ENCODE assay signal across 8 cellular contexts in genomic region chr7:69599211-69599878, GRCh38. TPM values are rescaled to one million over a fixed set of nuclear protein-coding genes. Genes with fewer than 3 reads are reported as not detected.
DNase-seq lines count a peak whose midpoint lies in the region; ATAC-seq and TF ChIP-seq lines count a peak whose summit lies in the region.

No MANE protein-coding gene starts in this region.

- intact Hi-C loops in right lobe of liver (cut with DNase I) (no loop called here), thyroid gland (cut with DNase I) (no loop called here)

- H2AFZ ChIP-seq in DND-41 (ENCODE audit: low read depth, low read length): peak overlapping the region; percentile 81

- peak overlapping the region; percentile 81 for H3K27ac ChIP-seq in DND-41 (ENCODE audit: low read length)
- no peak overlapping the region for H3K27ac ChIP-seq in brain microvascular endothelial cell
- H3K27ac ChIP-seq in right lobe of liver: peak overlapping the region in 1 of 3 donors; percentile 22
- H3K27ac ChIP-seq in thyroid gland: peak overlapping the region in 1 of 3 donors; percentile 35

- peak overlapping the region; percentile 76 for H3K9ac ChIP-seq in DND-41 (ENCODE audit: low read depth, low read length)

- no peak for TF ChIP-seq CTCF in DND-41 (IDR thresholded peaks at IDR 0.05; ENCODE audit: borderline replicate concordance, extremely low read depth, low read length, poor library complexity, severe bottlenecking)
- no peak for TF ChIP-seq CTCF in brain microvascular endothelial cell (IDR thresholded peaks at IDR 0.05; ENCODE audit: low read depth, low read length, missing control alignments)
- no peak for TF ChIP-seq CTCF in right lobe of liver (IDR thresholded peaks at IDR 0.05)
- no peak for TF ChIP-seq CTCF in thyroid gland (IDR thresholded peaks at IDR 0.05)

- H3K27me3 ChIP-seq in DND-41 (ENCODE audit: insufficient read depth, low read length, poor library complexity) (no peaks in the 10 kb centered on the region), brain microvascular endothelial cell (replicated peaks) (peaks cover 11% of the 10 kb centered on the region), right lobe of liver (no peaks in the 10 kb centered on the region), thyroid gland (no peaks in the 10 kb centered on the region)

- H3K79me2 ChIP-seq in DND-41 (ENCODE audit: insufficient read depth, low read length): peaks cover 51% of the 10 kb centered on the region

- peaks cover 41% of the 10 kb centered on the region for H4K20me1 ChIP-seq in DND-41 (ENCODE audit: insufficient read depth, low read length)

- H3K4me1 ChIP-seq in DND-41 (ENCODE audit: insufficient read depth, low read length) (peaks cover 57% of the 10 kb centered on the region), right lobe of liver (peaks cover 0 to 6% (median 0%) of the 10 kb centered on the region in 4 donors), thyroid gland (peaks cover 0 to 19% of the 10 kb centered on the region in 2 donors)

- H3K4me3 ChIP-seq in DND-41 (ENCODE audit: low read depth in 1 of 2, low read length in 2 of 2) (peak overlapping the region; percentile 91 to 97), brain microvascular endothelial cell (ENCODE audit: low read depth, low read length) (peak overlapping the region; percentile 69), right lobe of liver (peak overlapping the region; percentile 64 to 71 (median 66)), thyroid gland (replicated peaks in 1 of 3) (peak overlapping the region; percentile 14 to 72 (median 57))

- H3K4me2 ChIP-seq in DND-41 (ENCODE audit: insufficient read depth, low read length): peak overlapping the region; percentile 95

- TF ChIP-seq POLR2A in right lobe of liver (IDR thresholded peaks at IDR 0.05): no peak
- no peak for TF ChIP-seq POLR2A in thyroid gland (IDR thresholded peaks at IDR 0.05)

- in situ Hi-C loops in brain microvascular endothelial cell (cut with HindIII; ENCODE audit: low pct_ligation_motif_present, low sequenced_read_pairs): no loop called here

- H3K9me3 ChIP-seq in DND-41 (ENCODE audit: insufficient read depth, low read length, severe bottlenecking) (no peaks in the 10 kb centered on the region), right lobe of liver (no peaks in the 10 kb centered on the region), thyroid gland (no peaks in the 10 kb centered on the region)

- H3K36me3 ChIP-seq in DND-41 (ENCODE audit: insufficient read depth, low read length) (no peaks in the 10 kb centered on the region), brain microvascular endothelial cell (replicated peaks) (no peaks in the 10 kb centered on the region), right lobe of liver (no peaks in the 10 kb centered on the region), thyroid gland (no peaks in the 10 kb centered on the region)

- DNase-seq in DND-41 (peak; percentile 41), M059J (ENCODE audit: low read depth) (peak; percentile 31), brain microvascular endothelial cell (no peak), right lobe of liver (no peak), thyroid gland (peak; percentile 3 to 7)
- no peak for DNase-seq in effector CD4-positive, alpha-beta T cell
- DNase-seq in activated CD4-positive, CD25-positive, alpha-beta regulatory T cell treated with anti-CD3 and anti-CD28 coated beads, Interleukin-2, amount 50 U/mL, for 72 hours: no peak

- ATAC-seq in DND-41 (ENCODE audit: insufficient read depth, low read depth): no peak
- ATAC-seq in right lobe of liver: no peak
- ATAC-seq in GM21423 (IDR thresholded peaks at IDR 0.05; ENCODE audit: unreplicated experiment): no peak

- WGBS in right lobe of liver (ENCODE audit: insufficient coverage, low coverage, low lambda C conversion rate, missing lambda C conversion rate): under 1% methylated on average over 47 of the region's 66 CpGs
- WGBS in thyroid gland, 2 donors: 1% methylated on average over 27 to 45 of the region's 66 CpGs

RNA-seq across cellular contexts. Expression of gene AUTS2, which starts 1.1 kb away (rescaled TPM):
- total RNA-seq in M059J (2014; rRNA removed; shearing (Covaris generic)): 1.9 and 6.9 TPM in 2 replicates
- total RNA-seq in right lobe of liver: 10 to 100 TPM; 10.4 to 32.0 (median 19.3) TPM
- total RNA-seq in thyroid gland: 10 to 100 TPM; 14.9 to 27.2 (median 17.5) TPM

Comparison
In these comparisons a context has a peak if more than half of its experiments do, and no peak if none do; other contexts are left out.
1. DNase-seq: peak in DND-41 (single experiment), M059J (single experiment) and thyroid gland (2 of 2); none in brain microvascular endothelial cell (single experiment), right lobe of liver (0 of 3), effector CD4-positive, alpha-beta T cell (single experiment) and activated CD4-positive, CD25-positive, alpha-beta regulatory T cell treated with anti-CD3 and anti-CD28 coated beads, Interleukin-2, amount 50 U/mL, for 72 hours (single experiment).
2. Peak in every context shown above with its lines, with median percentiles within 50 percentile points of each other: H3K4me3 ChIP-seq.